ENCODE assay signal across 18 cellular contexts in the genomic region with DNA sequence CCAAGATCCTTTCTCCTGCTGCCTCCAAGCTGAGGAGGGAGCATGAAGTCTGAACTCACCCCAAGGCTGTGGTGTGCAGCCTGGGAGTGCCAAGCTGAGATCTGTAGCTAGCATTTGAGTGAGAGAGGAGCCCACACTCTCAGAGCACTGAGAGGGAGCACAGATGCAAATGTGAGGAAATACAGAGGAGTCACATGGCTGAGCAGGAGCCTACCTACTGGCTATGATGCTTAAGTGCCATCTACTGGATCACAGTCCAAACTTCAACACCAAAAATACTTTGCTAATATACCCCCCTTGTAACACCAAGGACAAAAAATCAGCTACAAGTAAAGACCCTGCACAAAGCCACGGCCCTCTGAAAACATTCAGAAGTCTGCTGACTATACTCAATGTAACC.
"Had no signal": no experiment of that assay in that cellular context is flagged by ENCODE, and none has a peak within 500 bp of the region (broad histone marks: within the 10 kb centered on the region; RNA-seq: fewer than 3 reads in every experiment).

No MANE protein-coding gene starts in this region.

- H3K4me3 ChIP-seq: mucosa of descending colon, psoas muscle, suprapubic skin, transverse colon, vagina had no signal

- DNase-seq: activated B cell treated with CpG ODN at 0.5 μM for 24 hours; activated CD4-positive, alpha-beta memory T cell treated with anti-CD3 and anti-CD28 coated beads, Interleukin-2, amount 10 ng/mL, durations not matched to agents 7 days and 5 days; activated CD4-positive, alpha-beta T cell treated with anti-CD3 and anti-CD28 coated beads for 48 hours; activated CD8-positive, alpha-beta memory T cell treated with anti-CD3 and anti-CD28 coated beads, Interleukin-2, amount 10 ng/mL, durations not matched to agents 7 days and 5 days; activated naive CD8-positive, alpha-beta T cell treated with anti-CD3 and anti-CD28 coated beads for 36 hours; amniotic stem cell; foreskin fibroblast; mesenchymal stem cell; naive B cell; psoas muscle; right cardiac atrium; stimulated activated CD4-positive, alpha-beta T cell treated with anti-CD3 and anti-CD28 coated beads, Interleukin-15, amount 100 ng/mL, for 24 hours; stimulated activated CD4-positive, alpha-beta T cell treated with anti-CD3 and anti-CD28 coated beads, Interleukin-2, amount 100 ng/mL, for 48 hours; transverse colon had no signal

- H3K27me3 ChIP-seq: suprapubic skin, transverse colon, vagina had no signal

- H3K27ac ChIP-seq: epithelial cell of prostate, psoas muscle, suprapubic skin, transverse colon, vagina had no signal

- H3K9me3 ChIP-seq: psoas muscle, transverse colon, vagina had no signal

- H3K36me3 ChIP-seq: suprapubic skin, transverse colon, vagina had no signal

- ATAC-seq: activated CD8-positive, alpha-beta memory T cell treated with anti-CD3 and anti-CD28 coated beads, Interleukin-2, amount 10 ng/mL, durations not matched to agents 7 days and 5 days; mucosa of descending colon; psoas muscle; right cardiac atrium had no signal

- H3K4me1 ChIP-seq: psoas muscle, suprapubic skin, transverse colon, vagina had no signal
